ENCODE assay signal across 9 cellular contexts in genomic region chr11:35145249-35145648, GRCh38. TPM values are rescaled to one million over a fixed set of nuclear protein-coding genes. Genes with fewer than 3 reads are reported as not detected.
DNase-seq lines count a peak whose midpoint lies in the region; ATAC-seq and TF ChIP-seq lines count a peak whose summit lies in the region.
"Had no signal": no experiment of that assay in that cellular context is flagged by ENCODE, and none has a peak within 500 bp of the region (broad histone marks: within the 10 kb centered on the region; RNA-seq: fewer than 3 reads in every experiment).

No MANE protein-coding gene starts in this region.

- H3K27me3 ChIP-seq in GM06990 (replicated peaks; ENCODE audit: control insufficient read depth, insufficient read depth, low read length): no peaks in the 10 kb centered on the region
- H3K27me3 ChIP-seq in A673 (replicated peaks; ENCODE audit: insufficient read depth, low read depth, low read length, poor library complexity): peaks cover 4% of the 10 kb centered on the region

- H3K36me3 Mint-ChIP-seq in activated naive CD4-positive, alpha-beta T cell treated with anti-CD3 and anti-CD28 coated beads, Interleukin-2, amount 50 U/mL, for 24 hours: peaks cover 61% of the 10 kb centered on the region

- H3K27ac Mint-ChIP-seq in activated naive CD4-positive, alpha-beta T cell treated with anti-CD3 and anti-CD28 coated beads, Interleukin-2, amount 50 U/mL, for 24 hours: peak overlapping the region; percentile 97

- TF ChIP-seq CTCF in GM06990 (IDR thresholded peaks at IDR 0.05; ENCODE audit: insufficient read depth, low read length, poor library complexity, severe bottlenecking) (no peak), lower leg skin (IDR thresholded peaks at IDR 0.05) (no peak), A673 (conservative IDR thresholded peaks at IDR 0.05; ENCODE audit: low read depth, low read length) (no peak)

- peak; percentile 45 for ATAC-seq in GM19455 (IDR thresholded peaks at IDR 0.05; ENCODE audit: unreplicated experiment)
- peak; percentile 68 for ATAC-seq in HG03439 (IDR thresholded peaks at IDR 0.05; ENCODE audit: unreplicated experiment)

- CTCF ChIA-PET in A673 (lab: Charles Lee): no interaction called here

- H3K9me3 ChIP-seq in A673 (ENCODE audit: low read depth, low read length, poor library complexity, severe bottlenecking): no peaks in the 10 kb centered on the region

- TF ChIP-seq POLR2A in lower leg skin (IDR thresholded peaks at IDR 0.05): no peak

- intact Hi-C loops in lower leg skin (cut with DNase I; ENCODE audit: low total_unique reads) (no loop called here), A673 (cut with micrococcal nuclease; ENCODE audit: unreplicated experiment) (no loop called here)

- peaks cover 13% of the 10 kb centered on the region for H3K4me1 ChIP-seq in A673 (ENCODE audit: insufficient read depth, low read length, poor library complexity, severe bottlenecking)

- WGBS in lower leg skin, 2 donors: 69 to 83% methylated on average over 2 of the region's 2 CpGs

- H3K27ac ChIP-seq in skin epidermis (peak overlapping the region in 20 of 21 experiments; percentile 11 to 100 (median 80)), A673 (ENCODE audit: low read depth, low read length, poor library complexity, severe bottlenecking) (no peak overlapping the region)
- H3K27ac ChIP-seq: VCaP had no signal

- H3K4me3 ChIP-seq in GM06990 (replicated peaks; ENCODE audit: low read depth, low read length): peak overlapping the region; percentile 84
- peak overlapping the region in 3 of 7 experiments; percentile 2 to 84 (median 14) for H3K4me3 ChIP-seq in skin epidermis
- no peak overlapping the region for H3K4me3 ChIP-seq in lower leg skin (ENCODE audit: low read depth, poor library complexity, severe bottlenecking)
- H3K4me3 ChIP-seq in A673 (ENCODE audit: low read depth, low read length, poor library complexity, severe bottlenecking): no peak overlapping the region

- POLR2A ChIA-PET in A673 (lab: Charles Lee; ENCODE audit: low non-redundant PET): no interaction called here

- H3K27me3 Mint-ChIP-seq in activated naive CD4-positive, alpha-beta T cell treated with anti-CD3 and anti-CD28 coated beads, Interleukin-2, amount 50 U/mL, for 24 hours: no peaks in the 10 kb centered on the region

- H3K9me3 Mint-ChIP-seq in activated naive CD4-positive, alpha-beta T cell treated with anti-CD3 and anti-CD28 coated beads, Interleukin-2, amount 50 U/mL, for 24 hours: no peaks in the 10 kb centered on the region

- H3K36me3 ChIP-seq in GM06990 (ENCODE audit: control insufficient read depth, insufficient read depth, low read length): peaks cover 10% of the 10 kb centered on the region
- no peaks in the 10 kb centered on the region for H3K36me3 ChIP-seq in A673 (ENCODE audit: insufficient read depth, low read length, poor library complexity, severe bottlenecking)

- no TSS peak for BruUV-seq in A673 (replicated peaks; lab: Mats Ljungman, UMichigan)

- DNase-seq in GM06990 (ENCODE audit: extremely low read depth, insufficient read length): peak; percentile 81
- no peak for DNase-seq in hippocampal formation (lab: John Stamatoyannopoulos, UW)
- DNase-seq in lower leg skin (ENCODE audit: low spot score in 2 of 2): no peak
- DNase-seq in A673 (ENCODE audit: low spot score): no peak

- peaks cover 62% of the 10 kb centered on the region for H3K4me1 Mint-ChIP-seq in activated naive CD4-positive, alpha-beta T cell treated with anti-CD3 and anti-CD28 coated beads, Interleukin-2, amount 50 U/mL, for 24 hours

- peak overlapping the region; percentile 100 for H3K4me3 Mint-ChIP-seq in activated naive CD4-positive, alpha-beta T cell treated with anti-CD3 and anti-CD28 coated beads, Interleukin-2, amount 50 U/mL, for 24 hours

RNA-seq across cellular contexts. Expression of gene CD44, which starts 6.3 kb away (rescaled TPM):
- total RNA-seq in lower leg skin (1,000 to 10,000 TPM in 1 of 4 donors, 100 to 1,000 TPM in 3; 861 to 1,282 (median 914) TPM), A673 (2021) (13.1 and 15.9 TPM in 2 replicates)

Comparison
In these comparisons a context has a peak if more than half of its experiments do, and no peak if none do; other contexts are left out.
1. RNA of gene CD44, which starts 6.3 kb away (total RNA-seq): 861 to 1,282 TPM in lower leg skin; 13.1 to 15.9 TPM in A673; every median in the first group is over 10 times any median in the second.